Comparison of ENCODE assay signal across 21 cellular contexts in the genomic region with DNA sequence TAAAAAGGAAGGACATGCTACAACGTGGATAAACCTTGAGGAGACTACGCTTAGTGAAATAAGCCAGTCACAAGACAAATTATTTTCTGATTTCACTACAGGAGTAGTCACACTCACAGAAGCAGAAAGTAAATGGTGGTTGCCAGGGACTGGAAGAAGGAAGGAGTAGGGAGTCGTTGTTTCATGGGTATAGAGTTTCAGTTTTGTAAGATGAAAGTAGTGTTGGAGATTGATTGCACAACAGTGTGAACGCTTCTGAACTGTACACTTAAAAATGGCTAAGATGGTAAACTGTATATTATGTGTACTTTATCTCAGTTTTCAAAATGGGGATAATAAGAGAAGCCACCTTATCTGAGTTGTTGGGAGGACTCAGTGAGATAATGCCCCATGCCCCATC. TPM values are rescaled to one million over a fixed set of nuclear protein-coding genes. Genes with fewer than 3 reads are reported as not detected.
DNase-seq lines count a peak whose midpoint lies in the region; ATAC-seq, FAIRE-seq and TF ChIP-seq lines count a peak whose summit lies in the region.
"Had no signal": no experiment of that assay in that cellular context is flagged by ENCODE, and none has a peak within 500 bp of the region (broad histone marks: within the 10 kb centered on the region; RNA-seq: fewer than 3 reads in every experiment).

No MANE protein-coding gene starts in this region.

- POLR2A ChIA-PET in A549 (lab: Yijun Ruan, JAX), result no interaction called here

- no peak for TF ChIP-seq POLR2A in A549 (IDR thresholded peaks at IDR 0.05; ENCODE audit: low read length)

- H3K27ac ChIP-seq in A549, result peak overlapping the region in 1 of 2 experiments; percentile 31; a peak in 1 of 6 replicates
- H3K27ac ChIP-seq in small intestine (ENCODE audit: low read depth in 1 of 2, low read length in 1 of 2), result no peak overlapping the region
- H3K27ac ChIP-seq: brain microvascular endothelial cell, WERI-Rb-1 had no signal

- H3K27me3 ChIP-seq in small intestine (ENCODE audit: control insufficient read depth in 2 of 2, insufficient read depth in 2 of 2, low read length in 2 of 2), result no peaks in the 10 kb centered on the region
- H3K27me3 ChIP-seq: brain microvascular endothelial cell had no signal

- H3K4me1 ChIP-seq in A549, result peaks cover 45% of the 10 kb centered on the region
- H3K4me1 ChIP-seq in small intestine (ENCODE audit: control insufficient read depth in 2 of 2, insufficient read depth in 1 of 2, low read depth in 1 of 2, low read length in 1 of 2), result peaks cover 4 to 9% of the 10 kb centered on the region in 2 donors

- CTCF ChIA-PET in A549 (lab: Yijun Ruan, JAX), result interaction anchor here (2.4 kb wide), 1 partner anchor 26 kb away, joined by 9 read pairs; no protein-coding TSS in a partner anchor

- ATAC-seq in A549, result no peak
- no peak for ATAC-seq in GM21723 (IDR thresholded peaks at IDR 0.05; ENCODE audit: unreplicated experiment)
- ATAC-seq: activated naive CD4-positive, alpha-beta T cell treated with anti-CD3 and anti-CD28 coated beads, Interleukin-2, amount 50 U/mL, for 72 hours; left lobe of liver; right cardiac atrium; T-cell had no signal

- H3K36me3 ChIP-seq in small intestine (ENCODE audit: control insufficient read depth in 2 of 2, insufficient read depth in 2 of 2, low read length in 2 of 2), result no peaks in the 10 kb centered on the region
- H3K36me3 ChIP-seq: brain microvascular endothelial cell, WERI-Rb-1 had no signal

- H3K9me3 ChIP-seq in A549 (no peaks in the 10 kb centered on the region), small intestine (ENCODE audit: control insufficient read depth, low read depth) (no peaks in the 10 kb centered on the region)
- H3K9me3 ChIP-seq: Caco-2 had no signal

- WGBS in A549 (ENCODE audit: missing lambda C conversion rate), result 78% methylated on average over 4 of the region's 4 CpGs
- 49 to 65% (median 57%) methylated on average over 4 of the region's 4 CpGs for WGBS in small intestine, 3 donors

- TF ChIP-seq EP300 in A549 (IDR thresholded peaks at IDR 0.05) (no peak), Ishikawa (IDR thresholded peaks at IDR 0.05; ENCODE audit: borderline replicate concordance) (no peak)

- DNase-seq in A549 (ENCODE audit: low read depth in 1 of 2, low spot score in 1 of 2) (no peak), SIG-M5 (lab: John Stamatoyannopoulos, UW) (peak; percentile 28), fibroblast of the aortic adventitia (ENCODE audit: low read depth) (peak; percentile 37), germinal center (ENCODE audit: low spot score) (no peak), SK-N-DZ (ENCODE audit: low spot score) (no peak), small intestine (no peak)
- DNase-seq: activated CD4-positive, alpha-beta memory T cell treated with anti-CD3 and anti-CD28 coated beads, Interleukin-2, amount 10 ng/mL, durations not matched to agents 7 days and 5 days; activated T-cell treated with anti-CD3 and anti-CD28 coated beads, Interleukin-2, amount 50 U/mL, for 48 hours; brain microvascular endothelial cell; Caco-2; NCI-H1092; NCI-H2107; right cardiac atrium; stimulated activated CD4-positive, alpha-beta T cell treated with anti-CD3 and anti-CD28 coated beads, Interleukin-1b, Interleukin-23, amount 100 ng/mL, for 48 hours; T-cell; WERI-Rb-1 had no signal

- no peak overlapping the region for H3K4me3 ChIP-seq in A549
- no peak overlapping the region for H3K4me3 ChIP-seq in fibroblast of the aortic adventitia (ENCODE audit: low read depth, low read length)
- no peak overlapping the region for H3K4me3 ChIP-seq in small intestine (ENCODE audit: low read depth in 1 of 2, low read length in 2 of 2)

- TF ChIP-seq RAD21 in A549 (conservative IDR thresholded peaks at IDR 0.05 in 1 of 2, IDR thresholded peaks at IDR 0.05 in 1 of 2), result no peak
- no peak for TF ChIP-seq RAD21 in Ishikawa (IDR thresholded peaks at IDR 0.05; ENCODE audit: low read depth)

- H3K4me2 ChIP-seq in A549, result peak overlapping the region; percentile 5; the same call in 1 of the 3 replicates

- TF ChIP-seq CTCF in A549 (IDR thresholded peaks at IDR 0.05), result no peak
- TF ChIP-seq CTCF in fibroblast of the aortic adventitia (IDR thresholded peaks at IDR 0.05; ENCODE audit: insufficient read depth, low read length), result no peak

- FAIRE-seq in A549 (lab: Jason Lieb, UNC), result no peak
- FAIRE-seq in small intestine (lab: Jason Lieb, UNC), result no peak

TF ChIP-seq in A549, 52 proteins besides CTCF, POLR2A, EP300 and RAD21:
- TF ChIP-seq ZSCAN20 (CRISPR knock-in tag; IDR thresholded peaks at IDR 0.05) (no peak), CEBPB (IDR thresholded peaks at IDR 0.05) (peak; percentile 29 to 57; a peak in 3 of 4 replicates)

TF ChIP-seq in Ishikawa, 13 proteins besides CTCF, POLR2A, EP300 and RAD21:
- TF ChIP-seq, protein P1, sequence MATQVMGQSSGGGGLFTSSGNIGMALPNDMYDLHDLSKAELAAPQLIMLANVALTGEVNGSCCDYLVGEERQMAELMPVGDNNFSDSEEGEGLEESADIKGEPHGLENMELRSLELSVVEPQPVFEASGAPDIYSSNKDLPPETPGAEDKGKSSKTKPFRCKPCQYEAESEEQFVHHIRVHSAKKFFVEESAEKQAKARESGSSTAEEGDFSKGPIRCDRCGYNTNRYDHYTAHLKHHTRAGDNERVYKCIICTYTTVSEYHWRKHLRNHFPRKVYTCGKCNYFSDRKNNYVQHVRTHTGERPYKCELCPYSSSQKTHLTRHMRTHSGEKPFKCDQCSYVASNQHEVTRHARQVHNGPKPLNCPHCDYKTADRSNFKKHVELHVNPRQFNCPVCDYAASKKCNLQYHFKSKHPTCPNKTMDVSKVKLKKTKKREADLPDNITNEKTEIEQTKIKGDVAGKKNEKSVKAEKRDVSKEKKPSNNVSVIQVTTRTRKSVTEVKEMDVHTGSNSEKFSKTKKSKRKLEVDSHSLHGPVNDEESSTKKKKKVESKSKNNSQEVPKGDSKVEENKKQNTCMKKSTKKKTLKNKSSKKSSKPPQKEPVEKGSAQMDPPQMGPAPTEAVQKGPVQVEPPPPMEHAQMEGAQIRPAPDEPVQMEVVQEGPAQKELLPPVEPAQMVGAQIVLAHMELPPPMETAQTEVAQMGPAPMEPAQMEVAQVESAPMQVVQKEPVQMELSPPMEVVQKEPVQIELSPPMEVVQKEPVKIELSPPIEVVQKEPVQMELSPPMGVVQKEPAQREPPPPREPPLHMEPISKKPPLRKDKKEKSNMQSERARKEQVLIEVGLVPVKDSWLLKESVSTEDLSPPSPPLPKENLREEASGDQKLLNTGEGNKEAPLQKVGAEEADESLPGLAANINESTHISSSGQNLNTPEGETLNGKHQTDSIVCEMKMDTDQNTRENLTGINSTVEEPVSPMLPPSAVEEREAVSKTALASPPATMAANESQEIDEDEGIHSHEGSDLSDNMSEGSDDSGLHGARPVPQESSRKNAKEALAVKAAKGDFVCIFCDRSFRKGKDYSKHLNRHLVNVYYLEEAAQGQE (IDR thresholded peaks at IDR 0.05; ENCODE audit: low read depth), result no peak
- TF ChIP-seq CREB1 (IDR thresholded peaks at IDR 0.05; ENCODE audit: low read depth) (no peak), CEBPB (IDR thresholded peaks at IDR 0.05) (peak; percentile 58; the same call in 1 of the 2 replicates), FOXM1 (IDR thresholded peaks at IDR 0.05; ENCODE audit: borderline replicate concordance, low read depth) (no peak), EGR1 (IDR thresholded peaks at IDR 0.05) (no peak), ZBTB7A (IDR thresholded peaks at IDR 0.05; ENCODE audit: low read depth) (no peak), NFIC (IDR thresholded peaks at IDR 0.05) (no peak)
- TF ChIP-seq, protein P2, sequence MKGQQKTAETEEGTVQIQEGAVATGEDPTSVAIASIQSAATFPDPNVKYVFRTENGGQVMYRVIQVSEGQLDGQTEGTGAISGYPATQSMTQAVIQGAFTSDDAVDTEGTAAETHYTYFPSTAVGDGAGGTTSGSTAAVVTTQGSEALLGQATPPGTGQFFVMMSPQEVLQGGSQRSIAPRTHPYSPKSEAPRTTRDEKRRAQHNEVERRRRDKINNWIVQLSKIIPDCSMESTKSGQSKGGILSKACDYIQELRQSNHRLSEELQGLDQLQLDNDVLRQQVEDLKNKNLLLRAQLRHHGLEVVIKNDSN (IDR thresholded peaks at IDR 0.05), result no peak

RNA-seq across cellular contexts. Expression of a gene that starts 4.1 kb away (rescaled TPM):
- polyA plus RNA-seq in A549 (2011; rRNA removed), result 4.1 and 4.6 TPM in 2 replicates
- 2.1 and 3.2 TPM in 2 replicates for polyA plus RNA-seq in A549 (2012; cell fraction: cytosol; rRNA removed)
- 8.2 and 10.1 TPM in 2 replicates for polyA plus RNA-seq in A549 (2012; cell fraction: nucleus; rRNA removed)
- 3.2 to 4.2 TPM (median 3.6 TPM) in 3 replicates for polyA plus RNA-seq in A549 (2017; fragmentation: RNase III; extraction: RNeasy Plus Mini Kit Qiagen cat#74134 plus additional on column Dnase treatment)
- 5.6 and 6.8 TPM in 2 replicates for polyA minus RNA-seq in A549 (2011; rRNA and poly(A)+ RNA removed)
- 3.4 and 5.7 TPM in 2 replicates for total RNA-seq in fibroblast of the aortic adventitia (ENCODE audit: low replicate concordance)
- 0.13 and 0.14 TPM in 2 replicates for polyA plus RNA-seq in SK-N-DZ (2014; cell fraction: cytosol; rRNA removed)
- polyA plus RNA-seq in SK-N-DZ (2014; cell fraction: nucleus; rRNA removed), result 0.39 and 0.50 TPM in 2 replicates
- 1 to 10 TPM; 1.5 to 5.7 (median 4.2) TPM for polyA plus RNA-seq in small intestine

RNA-seq across cellular contexts. Expression of a gene that starts 40.8 kb away (rescaled TPM):
- not detected in 2 replicates for polyA plus RNA-seq in A549 (2011; rRNA removed)
- 0.07 and 0.09 TPM in 2 replicates for polyA plus RNA-seq in A549 (2012; cell fraction: cytosol; rRNA removed)
- polyA plus RNA-seq in A549 (2012; cell fraction: nucleus; rRNA removed), result 0.42 and 0.56 TPM in 2 replicates
- polyA plus RNA-seq in A549 (2017; fragmentation: RNase III; extraction: RNeasy Plus Mini Kit Qiagen cat#74134 plus additional on column Dnase treatment), result 0.09 to 0.28 TPM (median 0.20 TPM) in 3 replicates
- 0.39 TPM in 1 of 2 replicates, not detected in the other for polyA minus RNA-seq in A549 (2011; rRNA and poly(A)+ RNA removed)
- 37.3 and 41.8 TPM in 2 replicates for total RNA-seq in fibroblast of the aortic adventitia (ENCODE audit: low replicate concordance)
- 32.8 and 35.3 TPM in 2 replicates for polyA plus RNA-seq in SK-N-DZ (2014; cell fraction: cytosol; rRNA removed)
- polyA plus RNA-seq in SK-N-DZ (2014; cell fraction: nucleus; rRNA removed), result 25.6 and 37.1 TPM in 2 replicates
- polyA plus RNA-seq in small intestine, result 10 to 100 TPM in 1 of 3 donors, 1 to 10 TPM in 2; 2.5 to 14.2 (median 5.9) TPM
- total RNA-seq: activated CD4-positive, alpha-beta memory T cell treated with anti-CD3 and anti-CD28 coated beads, Interleukin-2, amount 10 ng/mL, durations not matched to agents 7 days and 5 days; activated naive CD4-positive, alpha-beta T cell treated with anti-CD3 and anti-CD28 coated beads, Interleukin-2, amount 50 U/mL, for 72 hours; Caco-2; mononuclear cell; T-cell had no signal

Comparison
In these comparisons a context has a peak if more than half of its experiments do, and no peak if none do; other contexts are left out.
1. DNase-seq: peak in SIG-M5 (single experiment) and fibroblast of the aortic adventitia (single experiment); none in A549 (0 of 2), germinal center (single experiment), SK-N-DZ (single experiment) and small intestine (single experiment).